Comparison of ENCODE assay signal across 8 cellular contexts in genomic region chr22:33922268-33922667, GRCh38. TPM values are rescaled to one million over a fixed set of nuclear protein-coding genes. Genes with fewer than 3 reads are reported as not detected.
DNase-seq lines count a peak whose midpoint lies in the region; ATAC-seq, FAIRE-seq and TF ChIP-seq lines count a peak whose summit lies in the region.

No MANE protein-coding gene starts in this region.

- no peaks in the 10 kb centered on the region for H3K36me3 Mint-ChIP-seq in activated T-cell treated with anti-CD3 and anti-CD28 coated beads, Interleukin-2, amount 50 U/mL, for 24 hours (ENCODE audit: low read depth)

- H3K36me3 ChIP-seq in pancreas, result no peaks in the 10 kb centered on the region

- no peak for TF ChIP-seq CTCF in pancreas (IDR thresholded peaks at IDR 0.05)

- peaks cover 3 to 10% (median 5%) of the 10 kb centered on the region in 3 donors for H3K4me1 ChIP-seq in pancreas

- no peaks in the 10 kb centered on the region for H3K9me3 Mint-ChIP-seq in activated T-cell treated with anti-CD3 and anti-CD28 coated beads, Interleukin-2, amount 50 U/mL, for 24 hours

- H3K27me3 Mint-ChIP-seq in activated T-cell treated with anti-CD3 and anti-CD28 coated beads, Interleukin-2, amount 50 U/mL, for 24 hours, result peaks cover 73% of the 10 kb centered on the region

- intact Hi-C loops in head of caudate nucleus (cut with DNase I) (loop anchor here (10.0 kb wide), 1 partner anchor 183 kb away; no protein-coding TSS in a partner anchor), pancreas (cut with DNase I) (loop anchor here in 2 of 3 donors (5.0 to 10.0 kb wide), 2 partner anchors 183 to 185 kb away; no protein-coding TSS in a partner anchor)

- H3K4me3 Mint-ChIP-seq in activated T-cell treated with anti-CD3 and anti-CD28 coated beads, Interleukin-2, amount 50 U/mL, for 24 hours, result peak overlapping the region; percentile 55

- ATAC-seq in pancreas (peak in 2 of 4 donors; percentile 12 to 13), HG03432 (IDR thresholded peaks at IDR 0.05; ENCODE audit: unreplicated experiment) (no peak), GM19397 (IDR thresholded peaks at IDR 0.05; ENCODE audit: unreplicated experiment) (no peak)

- DNase-seq in stimulated activated CD4-positive, alpha-beta T cell treated with anti-CD3 and anti-CD28 coated beads, Interleukin-15, amount 100 ng/mL, for 24 hours, result peak; percentile 11
- DNase-seq in stimulated activated CD4-positive, alpha-beta T cell treated with anti-CD3 and anti-CD28 coated beads, Interleukin-4, amount 100 ng/mL, for 24 hours, result no peak
- DNase-seq in activated T-cell treated with anti-CD3 and anti-CD28 coated beads, Interleukin-2, amount 50 U/mL, for 24 hours, result peak; percentile 30
- peak in 37 of 42 donors; percentile 22 to 73 (median 47) for DNase-seq in head of caudate nucleus
- peak in 5 of 6 donors; percentile 15 to 68 (median 30) for DNase-seq in pancreas
- no peak for DNase-seq in OCI-M1 (lab: John Stamatoyannopoulos, UW)

- H3K9me3 ChIP-seq in pancreas, result no peaks in the 10 kb centered on the region

- H3K27ac Mint-ChIP-seq in activated T-cell treated with anti-CD3 and anti-CD28 coated beads, Interleukin-2, amount 50 U/mL, for 24 hours, result no peak overlapping the region

- H3K27ac ChIP-seq in pancreas, result peak overlapping the region in 1 of 4 donors; percentile 51

- peaks cover 20% of the 10 kb centered on the region for H3K4me1 Mint-ChIP-seq in activated T-cell treated with anti-CD3 and anti-CD28 coated beads, Interleukin-2, amount 50 U/mL, for 24 hours (ENCODE audit: low read depth)

- no peaks in the 10 kb centered on the region for H3K27me3 ChIP-seq in pancreas

- H3K4me3 ChIP-seq in pancreas, result peak overlapping the region; percentile 42 to 88 (median 62)

- no peak for FAIRE-seq in pancreas (lab: Jason Lieb, UNC)

- WGBS in pancreas, 2 donors, result 0 to 1% methylated on average over 28 of the region's 28 CpGs

RNA-seq across cellular contexts. Expression of gene LARGE1, which starts 2.0 kb away (rescaled TPM):
- 10 to 100 TPM in 5 of 6 donors, 1 to 10 TPM in 1; 9.7 to 29.3 (median 14.8) TPM for total RNA-seq in pancreas
- polyA plus RNA-seq in pancreas, result 10 to 100 TPM in 1 of 2 donors, 1 to 10 TPM in 1; 4.1 to 10.5 TPM

Comparison
In these comparisons a context has a peak if more than half of its experiments do, and no peak if none do; other contexts are left out.
1. DNase-seq: peak in stimulated activated CD4-positive, alpha-beta T cell treated with anti-CD3 and anti-CD28 coated beads, Interleukin-15, amount 100 ng/mL, for 24 hours (single experiment), activated T-cell treated with anti-CD3 and anti-CD28 coated beads, Interleukin-2, amount 50 U/mL, for 24 hours (single experiment), head of caudate nucleus (37 of 42) and pancreas (5 of 6); none in stimulated activated CD4-positive, alpha-beta T cell treated with anti-CD3 and anti-CD28 coated beads, Interleukin-4, amount 100 ng/mL, for 24 hours (single experiment) and OCI-M1 (single experiment).